Comparison of ENCODE assay signal across 9 cellular contexts in genomic region chr1:29271724-29272123, GRCh38. TPM values are rescaled to one million over a fixed set of nuclear protein-coding genes. Genes with fewer than 3 reads are reported as not detected.
DNase-seq lines count a peak whose midpoint lies in the region; FAIRE-seq and TF ChIP-seq lines count a peak whose summit lies in the region.
"Had no signal": no experiment of that assay in that cellular context is flagged by ENCODE, and none has a peak within 500 bp of the region (broad histone marks: within the 10 kb centered on the region; RNA-seq: fewer than 3 reads in every experiment).

No MANE protein-coding gene starts in this region.

- TF ChIP-seq CTCF in HEK293 (tag by site-specific recombination; IDR thresholded peaks at IDR 0.05) = no peak
- TF ChIP-seq CTCF in astrocyte of the spinal cord (IDR thresholded peaks at IDR 0.05; ENCODE audit: low read depth, low read length) = no peak
- TF ChIP-seq CTCF in hepatocyte (IDR thresholded peaks at IDR 0.05; ENCODE audit: poor library complexity) = no peak

- no peaks in the 10 kb centered on the region for H3K9me3 ChIP-seq in HEK293 (ENCODE audit: control insufficient read depth, insufficient read depth, low read depth, low read length)
- no peaks in the 10 kb centered on the region for H3K9me3 ChIP-seq in hepatocyte (ENCODE audit: low read depth)
- H3K9me3 ChIP-seq in small intestine (ENCODE audit: control insufficient read depth, low read depth) = no peaks in the 10 kb centered on the region

- H3K27me3 ChIP-seq in hepatocyte (no peaks in the 10 kb centered on the region), small intestine (ENCODE audit: control insufficient read depth in 2 of 2, insufficient read depth in 2 of 2, low read length in 2 of 2) (peaks cover 0 to 4% of the 10 kb centered on the region in 2 donors)

- H3K4me3 ChIP-seq in HEK293 (ENCODE audit: low read depth, low read length) = no peak overlapping the region
- no peak overlapping the region for H3K4me3 ChIP-seq in astrocyte of the spinal cord (ENCODE audit: low read depth, low read length)
- no peak overlapping the region for H3K4me3 ChIP-seq in hepatocyte
- H3K4me3 ChIP-seq in small intestine (ENCODE audit: low read depth in 1 of 2, low read length in 2 of 2) = no peak overlapping the region

- in situ Hi-C loops in astrocyte of the spinal cord (cut with HindIII; ENCODE audit: low sequenced_read_pairs) = no loop called here

- no peak for FAIRE-seq in small intestine (lab: Jason Lieb, UNC)

- WGBS in hepatocyte (ENCODE audit: low lambda C conversion rate, missing lambda C conversion rate) = 19% methylated on average over 7 of the region's 7 CpGs
- WGBS in small intestine, 3 donors = 3 to 25% (median 16%) methylated on average over 7 of the region's 7 CpGs

- H3K9me2 ChIP-seq in hepatocyte (replicated peaks; ENCODE audit: insufficient read depth) = no peaks in the 10 kb centered on the region

- CTCF ChIA-PET in HEK293 (lab: Yijun Ruan, JAX) = interaction anchor here (0.6 to 0.9 kb wide), 3 partner anchors 26 to 762 kb away, joined by 3 read pairs; no protein-coding TSS in a partner anchor

- H2AFZ ChIP-seq in hepatocyte = no peak overlapping the region

- POLR2A ChIA-PET in HEK293 (lab: Yijun Ruan, JAX) = interaction anchor here (1.0 kb wide), 1 partner anchor 26 kb away, joined by 5 read pairs; no protein-coding TSS in a partner anchor

- H3K4me1 ChIP-seq in HEK293 (ENCODE audit: control insufficient read depth, insufficient read depth, low read length) (no peaks in the 10 kb centered on the region), hepatocyte (ENCODE audit: insufficient read depth) (peaks cover 23% of the 10 kb centered on the region), small intestine (ENCODE audit: control insufficient read depth in 2 of 2, insufficient read depth in 1 of 2, low read depth in 1 of 2, low read length in 1 of 2) (no peaks in the 10 kb centered on the region)

- H3K79me2 ChIP-seq in hepatocyte = no peaks in the 10 kb centered on the region

- DNase-seq in astrocyte of the spinal cord (ENCODE audit: low read depth, low spot score) = peak; percentile 80
- DNase-seq in hepatocyte (ENCODE audit: low spot score) = peak; percentile 81
- peak; percentile 68 for DNase-seq in small intestine
- DNase-seq in NCI-H524 (lab: John Stamatoyannopoulos, UW) = no peak
- no peak for DNase-seq in effector CD8-positive, alpha-beta T cell (lab: John Stamatoyannopoulos, UW)
- DNase-seq in activated CD4-positive, alpha-beta T cell treated with anti-CD3 and anti-CD28 coated beads for 48 hours = no peak
- DNase-seq in NCI-H1436 (lab: John Stamatoyannopoulos, UW) = no peak
- DNase-seq: NCI-H1694 had no signal

- H3K27ac ChIP-seq in HEK293 (ENCODE audit: extremely low read depth, low read depth, low read length) (no peak overlapping the region), hepatocyte (peak overlapping the region; percentile 74), small intestine (ENCODE audit: low read depth in 1 of 2, low read length in 1 of 2) (no peak overlapping the region)

- peak overlapping the region; percentile 61 for H3K4me2 ChIP-seq in hepatocyte

- H3K36me3 ChIP-seq in HEK293 (ENCODE audit: control insufficient read depth in 2 of 2, insufficient read depth in 1 of 2, low read length in 2 of 2) (peaks cover 0 to 27% of the 10 kb centered on the region in 2 experiments; a peak in 2 of 3 replicates), hepatocyte (replicated peaks; ENCODE audit: insufficient read depth, low read depth) (no peaks in the 10 kb centered on the region), small intestine (ENCODE audit: control insufficient read depth in 2 of 2, insufficient read depth in 2 of 2, low read length in 2 of 2) (no peaks in the 10 kb centered on the region)

- H4K20me1 ChIP-seq in hepatocyte (ENCODE audit: insufficient read depth, poor library complexity, severe bottlenecking) = no peaks in the 10 kb centered on the region

TF ChIP-seq in HEK293, 187 proteins besides CTCF, POLR2A, EP300 and RAD21:
- TF ChIP-seq ZIC2 (tag by site-specific recombination; IDR thresholded peaks at IDR 0.05) = peak; percentile 44
- TF ChIP-seq ZFHX2 (tag by site-specific recombination; conservative IDR thresholded peaks at IDR 0.05) = no peak
- 0 out of 2 replicates have a peak, but pooled peaks have one; percentile 37 for TF ChIP-seq ZNF18 (tag by site-specific recombination; IDR thresholded peaks at IDR 0.05)
- TF ChIP-seq ZNF658 (tag by site-specific recombination; IDR thresholded peaks at IDR 0.05) = no peak
- peak; percentile 72 for TF ChIP-seq GLIS1 (tag by site-specific recombination; IDR thresholded peaks at IDR 0.05)
- TF ChIP-seq KLF1 (tag by site-specific recombination; IDR thresholded peaks at IDR 0.05) = peak; percentile 80
- TF ChIP-seq SP3 (tag by site-specific recombination; IDR thresholded peaks at IDR 0.05) = no peak
- no peak for TF ChIP-seq ZNF354C (tag by site-specific recombination; IDR thresholded peaks at IDR 0.05; ENCODE audit: borderline replicate concordance, low read depth)

RNA-seq across cellular contexts. Expression of gene PTPRU, which starts 35.4 kb away (rescaled TPM):
- total RNA-seq in hepatocyte = 29.6 and 34.3 TPM in 2 replicates
- polyA plus RNA-seq in hepatocyte (29.9 and 38.7 TPM in 2 replicates), small intestine (1 to 10 TPM in 1 of 3 donors, under 1 TPM in 1, not detected in 1; 0.27 to 4.3 TPM)

RNA-seq across cellular contexts. Expression of gene MECR, which starts 41.0 kb away (rescaled TPM):
- total RNA-seq in hepatocyte = 10.8 and 14.2 TPM in 2 replicates
- polyA plus RNA-seq in hepatocyte = 32.6 and 35.2 TPM in 2 replicates
- 10 to 100 TPM in 2 of 3 donors, 1 to 10 TPM in 1; 9.7 to 20.0 (median 19.2) TPM for polyA plus RNA-seq in small intestine

Comparison
In these comparisons a context has a peak if more than half of its experiments do, and no peak if none do; other contexts are left out.
1. DNase-seq: peak in astrocyte of the spinal cord (single experiment), hepatocyte (single experiment) and small intestine (single experiment); none in NCI-H524 (0 of 2), effector CD8-positive, alpha-beta T cell (single experiment), activated CD4-positive, alpha-beta T cell treated with anti-CD3 and anti-CD28 coated beads for 48 hours (single experiment) and NCI-H1436 (single experiment).